In genomic region chr20:22339946-22340345, GRCh38 we compare ENCODE assay signal across 16 cellular contexts.
DNase-seq lines count a peak whose midpoint lies in the region; ATAC-seq, FAIRE-seq and TF ChIP-seq lines count a peak whose summit lies in the region.
"Had no signal": no experiment of that assay in that cellular context is flagged by ENCODE, and none has a peak within 500 bp of the region (broad histone marks: within the 10 kb centered on the region; RNA-seq: fewer than 3 reads in every experiment).

No MANE protein-coding gene starts in this region.

- ATAC-seq in HG03025 (IDR thresholded peaks at IDR 0.05; ENCODE audit: low FRiP score, unreplicated experiment), result no peak

- H3K27ac ChIP-seq in BLaER1, result peak overlapping the region; percentile 33; the same call in 1 of the 2 replicates
- no peak overlapping the region for H3K27ac ChIP-seq in HL-60 (replicated peaks)
- no peak overlapping the region for H3K27ac ChIP-seq in mammary epithelial cell (ENCODE audit: insufficient read depth, low read depth, low read length)
- no peak overlapping the region for H3K27ac ChIP-seq in keratinocyte (ENCODE audit: control insufficient read depth, insufficient read depth, low read length)
- no peak overlapping the region for H3K27ac ChIP-seq in GM23248
- H3K27ac ChIP-seq: KMS-11, Peyer's patch had no signal

- CTCF ChIA-PET in mammary epithelial cell (lab: Charles Lee; ENCODE audit: low non-redundant PET), result interaction anchor here (0.9 to 2.0 kb wide), 2 partner anchors 40 to 247 kb away, joined by 6 to 11 read pairs; no protein-coding TSS in a partner anchor

- H3K36me3 ChIP-seq in BLaER1 (no peaks in the 10 kb centered on the region), mammary epithelial cell (ENCODE audit: insufficient read depth, low read length) (no peaks in the 10 kb centered on the region), keratinocyte (ENCODE audit: control insufficient read depth in 2 of 2, extremely low read depth in 1 of 2, insufficient read depth in 2 of 2, low read length in 2 of 2) (no peaks in the 10 kb centered on the region), GM23248 (ENCODE audit: low read depth) (no peaks in the 10 kb centered on the region)
- H3K36me3 ChIP-seq: Peyer's patch had no signal

- no peaks in the 10 kb centered on the region for H3K79me2 ChIP-seq in mammary epithelial cell (ENCODE audit: insufficient read depth, low read length)
- H3K79me2 ChIP-seq in keratinocyte (ENCODE audit: control insufficient read depth, insufficient read depth, low read length), result no peaks in the 10 kb centered on the region
- H3K79me2 ChIP-seq in GM23248 (ENCODE audit: insufficient read depth), result no peaks in the 10 kb centered on the region

- TF ChIP-seq CTCF in HL-60 (IDR thresholded peaks at IDR 0.05; ENCODE audit: insufficient read depth, low read length) (no peak), mammary epithelial cell (conservative IDR thresholded peaks at IDR 0.05 in 1 of 2, IDR thresholded peaks at IDR 0.05 in 1 of 2; ENCODE audit: extremely low read depth in 1 of 2, insufficient read depth in 1 of 2, low read depth in 1 of 2, low read length in 2 of 2) (peak in 1 of 2 donors; percentile 3), keratinocyte (optimal IDR thresholded peaks at IDR 0.05 in 1 of 3, IDR thresholded peaks at IDR 0.05 in 1 of 3, conservative IDR thresholded peaks at IDR 0.05 in 1 of 3; ENCODE audit: extremely low read depth in 1 of 3, insufficient read depth in 2 of 3, low read length in 3 of 3) (no peak)

- dilution Hi-C loops in mammary epithelial cell (cut with HindIII; ENCODE audit: low sequenced_read_pairs) (loop anchor here (5.0 kb wide), 2 partner anchors 92 to 342 kb away; no protein-coding TSS in a partner anchor), keratinocyte (cut with MboI; ENCODE audit: extremely low pct_ligation_motif_present, low sequenced_read_pairs) (loop anchor here (25.0 kb wide), 1 partner anchor 347 kb away; no protein-coding TSS in a partner anchor)

- H3F3A ChIP-seq in GM23248 (ENCODE audit: insufficient read depth), result no peaks in the 10 kb centered on the region

- H3K4me3 ChIP-seq in BLaER1 (no peak overlapping the region), HL-60 (replicated peaks; ENCODE audit: insufficient read depth, low read length) (no peak overlapping the region), mammary epithelial cell (replicated peaks in 1 of 3; ENCODE audit: insufficient read depth in 1 of 3, low read depth in 2 of 3, low read length in 3 of 3) (no peak overlapping the region), keratinocyte (ENCODE audit: control insufficient read depth in 2 of 3, extremely low read depth in 1 of 3, insufficient read depth in 2 of 3, low read depth in 1 of 3, low read length in 3 of 3) (no peak overlapping the region), GM23248 (no peak overlapping the region)
- H3K4me3 ChIP-seq: Peyer's patch had no signal

- in situ Hi-C loops in mammary epithelial cell (cut with MboI; ENCODE audit: low sequenced_read_pairs in 2 of 2), result loop anchor here (5.0 to 25.0 kb wide), 6 partner anchors 115 to 997 kb away; partner anchors contain the start of gene FOXA2 (in 1 of the 2)
- in situ Hi-C loops in GM23248 (cut with MboI), result loop anchor here (10.0 to 25.0 kb wide), 3 partner anchors 345 to 997 kb away; no protein-coding TSS in a partner anchor

- intact Hi-C loops in mammary epithelial cell (cut with micrococcal nuclease), result loop anchor here (1.0 to 2.0 kb wide), 5 partner anchors 43 to 344 kb away; no protein-coding TSS in a partner anchor

- BruUV-seq in mammary epithelial cell (replicated peaks; lab: Mats Ljungman, UMichigan), result no TSS peak

- no peaks in the 10 kb centered on the region for H3K27me3 ChIP-seq in BLaER1
- H3K27me3 ChIP-seq in HL-60 (ENCODE audit: insufficient read depth, poor library complexity, severe bottlenecking), result peaks cover 4% of the 10 kb centered on the region
- H3K27me3 ChIP-seq in mammary epithelial cell (ENCODE audit: insufficient read depth, low read length), result no peaks in the 10 kb centered on the region
- H3K27me3 ChIP-seq in keratinocyte (ENCODE audit: control insufficient read depth, extremely low read depth, insufficient read depth, low read length), result no peaks in the 10 kb centered on the region
- H3K27me3 ChIP-seq in GM23248 (replicated peaks; ENCODE audit: insufficient read depth), result peaks cover 11% of the 10 kb centered on the region; the same call in 1 of the 2 replicates
- H3K27me3 ChIP-seq: Peyer's patch had no signal

- H3K4me1 ChIP-seq in BLaER1 (peaks cover 69% of the 10 kb centered on the region), mammary epithelial cell (ENCODE audit: insufficient read depth, low read length) (peaks cover 22% of the 10 kb centered on the region), keratinocyte (ENCODE audit: control insufficient read depth, extremely low read depth, insufficient read depth, low read length) (peaks cover 25% of the 10 kb centered on the region), GM23248 (ENCODE audit: insufficient read depth) (no peaks in the 10 kb centered on the region)
- H3K4me1 ChIP-seq: Peyer's patch had no signal

- H3K9me3 ChIP-seq in BLaER1 (no peaks in the 10 kb centered on the region), mammary epithelial cell (replicated peaks; ENCODE audit: insufficient read depth, low read length) (no peaks in the 10 kb centered on the region), keratinocyte (ENCODE audit: control insufficient read depth, low read depth, low read length) (no peaks in the 10 kb centered on the region), GM23248 (ENCODE audit: low read depth) (no peaks in the 10 kb centered on the region)
- H3K9me3 ChIP-seq: Peyer's patch had no signal

- DNase-seq in HL-60 (ENCODE audit: low read depth in 1 of 2, low spot score in 1 of 2) (peak; percentile 32 to 43), mammary epithelial cell (peak; percentile 73), keratinocyte (ENCODE audit: low read depth, low spot score) (no peak), NCI-H1092 (lab: John Stamatoyannopoulos, UW) (no peak), GM23248 (no peak)
- DNase-seq: DMS79, H9, NCI-H187, NCI-H226, NCI-H524, NCI-H82, Peyer's patch, Right ventricle myocardium superior had no signal

- H2AFZ ChIP-seq in mammary epithelial cell (ENCODE audit: low read depth, low read length), result peak overlapping the region; percentile 69
- peak overlapping the region; percentile 67 for H2AFZ ChIP-seq in keratinocyte (ENCODE audit: control insufficient read depth, low read length)
- H2AFZ ChIP-seq in GM23248, result no peak overlapping the region

- peak overlapping the region; percentile 68 for H3K4me2 ChIP-seq in BLaER1
- no peak overlapping the region for H3K4me2 ChIP-seq in mammary epithelial cell (ENCODE audit: insufficient read depth, low read depth, low read length)
- no peak overlapping the region for H3K4me2 ChIP-seq in keratinocyte (ENCODE audit: control insufficient read depth, extremely low read depth, insufficient read depth, low read depth, low read length)
- no peak overlapping the region for H3K4me2 ChIP-seq in GM23248 (ENCODE audit: unreplicated experiment)
- H3K4me2 ChIP-seq: KMS-11 had no signal

- no peak overlapping the region for H3K9ac ChIP-seq in BLaER1
- H3K9ac ChIP-seq in mammary epithelial cell (ENCODE audit: insufficient read depth, low read length), result no peak overlapping the region
- no peak overlapping the region for H3K9ac ChIP-seq in keratinocyte (ENCODE audit: control insufficient read depth, extremely low read depth, insufficient read depth, low read length)
- no peak overlapping the region for H3K9ac ChIP-seq in GM23248
- H3K9ac ChIP-seq: KMS-11 had no signal

- 80% methylated on average over 5 of the region's 5 CpGs for WGBS in mammary epithelial cell (ENCODE audit: low coverage, missing lambda C conversion rate)
- WGBS in GM23248 (ENCODE audit: low coverage in 1 of 2, low lambda C conversion rate in 2 of 2, missing lambda C conversion rate in 2 of 2), 2 experiments, result 38 to 39% methylated on average over 5 of the region's 5 CpGs

- no peaks in the 10 kb centered on the region for H3K9me2 ChIP-seq in GM23248 (ENCODE audit: insufficient read depth)

- no peaks in the 10 kb centered on the region for H3K9me1 ChIP-seq in keratinocyte (ENCODE audit: control insufficient read depth, extremely low read depth, insufficient read depth, low read length)

- FAIRE-seq in keratinocyte (lab: Jason Lieb, UNC), result peak; percentile 96

- H4K20me1 ChIP-seq in BLaER1 (no peaks in the 10 kb centered on the region), mammary epithelial cell (ENCODE audit: insufficient read depth, low read length) (no peaks in the 10 kb centered on the region), keratinocyte (ENCODE audit: control insufficient read depth, extremely low read depth, insufficient read depth, low read length) (no peaks in the 10 kb centered on the region), GM23248 (ENCODE audit: insufficient read depth) (no peaks in the 10 kb centered on the region)

Comparison
In these comparisons a context has a peak if more than half of its experiments do, and no peak if none do; other contexts are left out.
1. DNase-seq: peak in HL-60 (2 of 2) and mammary epithelial cell (single experiment); none in keratinocyte (single experiment), NCI-H1092 (single experiment) and GM23248 (single experiment).